Comparison of ENCODE assay signal across 8 cellular contexts in genomic region chr9:36728651-36729520, GRCh38.
A peak's percentile ranks its signal among the peaks of the same experiment; 100 is the strongest.
DNase-seq lines count a peak whose midpoint lies in the region; ATAC-seq and TF ChIP-seq lines count a peak whose summit lies in the region.

No MANE protein-coding gene starts in this region.

- WGBS in mammary epithelial cell (ENCODE audit: low coverage, missing lambda C conversion rate): 55% methylated on average over 5 of the region's 5 CpGs

- no peaks in the 10 kb centered on the region for H3K4me1 ChIP-seq in mammary epithelial cell (ENCODE audit: insufficient read depth, low read length)

- no peaks in the 10 kb centered on the region for H3K4me1 Mint-ChIP-seq in CD4-positive, alpha-beta T cell (ENCODE audit: low read depth)

- H3K9me3 ChIP-seq in CD4-positive, alpha-beta T cell (ENCODE audit: control insufficient read depth, low read length): no peaks in the 10 kb centered on the region
- no peaks in the 10 kb centered on the region for H3K9me3 ChIP-seq in mammary epithelial cell (replicated peaks; ENCODE audit: insufficient read depth, low read length)

- no peak overlapping the region for H3K27ac ChIP-seq in CD4-positive, alpha-beta T cell (ENCODE audit: low read depth, low read length)
- H3K27ac ChIP-seq in VCaP (no peak overlapping the region), mammary epithelial cell (ENCODE audit: insufficient read depth, low read depth, low read length) (no peak overlapping the region)

- intact Hi-C loops in CD4-positive, alpha-beta T cell (cut with DNase I, micrococcal nuclease): loop anchor here (1.0 to 5.0 kb wide), 4 partner anchors 96 to 482 kb away; no protein-coding TSS in a partner anchor
- intact Hi-C loops in mammary epithelial cell (cut with micrococcal nuclease): loop anchor here (1.0 kb wide), 4 partner anchors 96 to 322 kb away; no protein-coding TSS in a partner anchor

- peak; percentile 49 for ATAC-seq in CD4-positive, alpha-beta T cell (ENCODE audit: poor library complexity)
- ATAC-seq in GM21576 (IDR thresholded peaks at IDR 0.05; ENCODE audit: unreplicated experiment) (peak; percentile 60), GM21717 (IDR thresholded peaks at IDR 0.05; ENCODE audit: unreplicated experiment) (no peak)

- H4K20me1 ChIP-seq in mammary epithelial cell (ENCODE audit: insufficient read depth, low read length): no peaks in the 10 kb centered on the region

- H3K27me3 ChIP-seq in CD4-positive, alpha-beta T cell (ENCODE audit: control insufficient read depth, insufficient read depth, low read length): peaks cover under 1% of the 10 kb centered on the region
- no peaks in the 10 kb centered on the region for H3K27me3 ChIP-seq in mammary epithelial cell (ENCODE audit: insufficient read depth, low read length)

- no peak overlapping the region for H3K4me3 Mint-ChIP-seq in CD4-positive, alpha-beta T cell

- H3K27ac Mint-ChIP-seq in CD4-positive, alpha-beta T cell: no peak overlapping the region

- no peaks in the 10 kb centered on the region for H3K27me3 Mint-ChIP-seq in CD4-positive, alpha-beta T cell

- H3K4me3 ChIP-seq in mammary epithelial cell (replicated peaks in 1 of 3; ENCODE audit: insufficient read depth in 1 of 3, low read depth in 2 of 3, low read length in 3 of 3): no peak overlapping the region

- no peaks in the 10 kb centered on the region for H3K79me2 ChIP-seq in mammary epithelial cell (ENCODE audit: insufficient read depth, low read length)

- H3K9ac ChIP-seq in mammary epithelial cell (ENCODE audit: insufficient read depth, low read length): no peak overlapping the region

- POLR2A ChIA-PET in CD4-positive, alpha-beta T cell (lab: Charles Lee): interaction anchor here (0.5 to 2.5 kb wide), 4 partner anchors 24 to 336 kb away, joined by 3 to 9 read pairs (median 3); no protein-coding TSS in a partner anchor

- BruUV-seq in mammary epithelial cell (replicated peaks; lab: Mats Ljungman, UMichigan): no TSS peak

- no peak overlapping the region for H2AFZ ChIP-seq in mammary epithelial cell (ENCODE audit: low read depth, low read length)

- no peaks in the 10 kb centered on the region for H3K36me3 Mint-ChIP-seq in CD4-positive, alpha-beta T cell (ENCODE audit: low read depth)

- CTCF ChIA-PET in CD4-positive, alpha-beta T cell (lab: Charles Lee): interaction anchor here (0.6 to 1.5 kb wide), 9 partner anchors 16 to 538 kb away, joined by 3 to 15 read pairs (median 3); partner anchors contain the start of gene CLTA
- CTCF ChIA-PET in mammary epithelial cell (lab: Charles Lee; ENCODE audit: low non-redundant PET): interaction anchor here (0.5 to 1.0 kb wide), 6 partner anchors 29 to 322 kb away, joined by 3 to 13 read pairs (median 5); no protein-coding TSS in a partner anchor

- H3K4me2 ChIP-seq in mammary epithelial cell (ENCODE audit: insufficient read depth, low read depth, low read length): no peak overlapping the region

- peak; percentile 82 for TF ChIP-seq CTCF in CD4-positive, alpha-beta T cell (IDR thresholded peaks at IDR 0.05)
- TF ChIP-seq CTCF in VCaP (conservative IDR thresholded peaks at IDR 0.05) (peak; percentile 84), mammary epithelial cell (conservative IDR thresholded peaks at IDR 0.05 in 1 of 2, IDR thresholded peaks at IDR 0.05 in 1 of 2; ENCODE audit: extremely low read depth in 1 of 2, insufficient read depth in 1 of 2, low read depth in 1 of 2, low read length in 2 of 2) (peak; percentile 80 to 89)

- peak; percentile 38 to 69 (median 46) for DNase-seq in CD4-positive, alpha-beta T cell
- DNase-seq in NCI-H1694 treated with DMSO at 0.1 percent for 48 hours (lab: John Stamatoyannopoulos, UW) (peak; percentile 66), mammary epithelial cell (peak; percentile 68), left kidney (ENCODE audit: low read depth, low spot score) (peak; percentile 88)
- peak; percentile 12 to 47 (median 15) for DNase-seq in stimulated activated CD4-positive, alpha-beta T cell treated with anti-CD3 and anti-CD28 coated beads, TNF-alpha, amount 100 ng/mL, for 4 hours (ENCODE audit: low read depth in 3 of 3)

- dilution Hi-C loops in mammary epithelial cell (cut with HindIII; ENCODE audit: low sequenced_read_pairs): no loop called here

- no peaks in the 10 kb centered on the region for H3K36me3 ChIP-seq in mammary epithelial cell (ENCODE audit: insufficient read depth, low read length)

- H3K9me3 Mint-ChIP-seq in CD4-positive, alpha-beta T cell: no peaks in the 10 kb centered on the region

- in situ Hi-C loops in mammary epithelial cell (cut with MboI; ENCODE audit: low sequenced_read_pairs in 2 of 2): loop anchor here in 1 of 2 donors (25.0 kb wide), 1 partner anchor 317 kb away; the partner anchor contains the start of gene RNF38

Comparison
In these comparisons a context has a peak if more than half of its experiments do, and no peak if none do; other contexts are left out.
1. DNase-seq: peak in every context shown above with its lines; median percentile 88 in left kidney; 68 in mammary epithelial cell; 66 in NCI-H1694 treated with DMSO at 0.1 percent for 48 hours; 46 in CD4-positive, alpha-beta T cell; 15 in stimulated activated CD4-positive, alpha-beta T cell treated with anti-CD3 and anti-CD28 coated beads, TNF-alpha, amount 100 ng/mL, for 4 hours.